ENCODE assay signal across 8 cellular contexts in genomic region chr20:44521484-44522481, GRCh38. TPM values are rescaled to one million over a fixed set of nuclear protein-coding genes. Genes with fewer than 3 reads are reported as not detected.
DNase-seq lines count a peak whose midpoint lies in the region; ATAC-seq and TF ChIP-seq lines count a peak whose summit lies in the region.

Gene SERINC3 (minus strand): TSS chr20:44522070. CDS start chr20:44521951, 119 bp downstream.

- H3K27ac ChIP-seq in VCaP (peak within 1 kb of the TSS; percentile 98), breast epithelium (peak within 1 kb of the TSS; percentile 99 to 100), iPS-18a (ENCODE audit: low read length) (peak within 1 kb of the TSS; percentile 17), skeletal muscle tissue (ENCODE audit: low read depth, low read length) (peak within 1 kb of the TSS; percentile 99)

- H3K27me3 ChIP-seq in breast epithelium (no peaks in the 10 kb centered on the region), iPS-18a (ENCODE audit: control insufficient read depth, insufficient read depth, low read length) (no peaks in the 10 kb centered on the region), skeletal muscle tissue (ENCODE audit: control insufficient read depth in 3 of 3, insufficient read depth in 3 of 3, low read length in 3 of 3) (no peaks in the 10 kb centered on the region)

- peaks cover 0 to 3% of the 10 kb centered on the region in 2 donors for H3K4me1 ChIP-seq in breast epithelium
- peaks cover 10% of the 10 kb centered on the region for H3K4me1 ChIP-seq in iPS-18a (ENCODE audit: control insufficient read depth, low read depth, low read length)
- H3K4me1 ChIP-seq in skeletal muscle tissue (ENCODE audit: control insufficient read depth in 3 of 3, insufficient read depth in 3 of 3, low read length in 3 of 3): peaks cover 32 to 41% (median 35%) of the 10 kb centered on the region in 3 donors

- intact Hi-C loops in breast epithelium (cut with DNase I; ENCODE audit: low total_unique reads): no loop called here

- no peaks in the 10 kb centered on the region for H3K9me3 ChIP-seq in breast epithelium
- no peaks in the 10 kb centered on the region for H3K9me3 ChIP-seq in iPS-18a (ENCODE audit: control insufficient read depth, low read depth, low read length)
- H3K9me3 ChIP-seq in skeletal muscle tissue (ENCODE audit: control insufficient read depth in 3 of 3, low read length in 3 of 3): no peaks in the 10 kb centered on the region

- TF ChIP-seq POLR2A in breast epithelium (IDR thresholded peaks at IDR 0.05): peak; percentile 70

- TF ChIP-seq CTCF in VCaP (conservative IDR thresholded peaks at IDR 0.05): peak; percentile 63
- no peak for TF ChIP-seq CTCF in breast epithelium (IDR thresholded peaks at IDR 0.05)

- H3K36me3 ChIP-seq in breast epithelium (no peaks in the 10 kb centered on the region), iPS-18a (ENCODE audit: control insufficient read depth, low read depth, low read length) (no peaks in the 10 kb centered on the region), skeletal muscle tissue (ENCODE audit: control insufficient read depth in 3 of 3, insufficient read depth in 3 of 3, low read length in 3 of 3) (peaks cover 0 to 3% (median 3%) of the 10 kb centered on the region in 3 donors)

- in situ Hi-C loops in ACHN (cut with HindIII; ENCODE audit: low pct_ligation_motif_present, low pct_unique_long_range_greater_than_20kb, low sequenced_read_pairs): no loop called here

- DNase-seq in ACHN (peak; percentile 91), NCI-H2196 treated with DMSO at 0.1 percent for 48 hours (lab: John Stamatoyannopoulos, UW; ENCODE audit: unreplicated experiment) (peak; percentile 88), breast epithelium (ENCODE audit: low spot score in 2 of 2) (peak; percentile 96 to 97)

- H3K4me3 ChIP-seq in breast epithelium (peak within 1 kb of the TSS; percentile 95 to 98 (median 95)), iPS-18a (ENCODE audit: low read length) (peak within 1 kb of the TSS; percentile 83), skeletal muscle tissue (ENCODE audit: low read length in 3 of 3) (peak within 1 kb of the TSS; percentile 98 to 99 (median 99))

- peak within 1 kb of the TSS; percentile 57 for H3K9ac ChIP-seq in iPS-18a (ENCODE audit: low read length)
- peak within 1 kb of the TSS; percentile 99 to 100 (median 100) for H3K9ac ChIP-seq in skeletal muscle tissue (ENCODE audit: low read depth in 1 of 3, low read length in 3 of 3)

- peak; percentile 68 for ATAC-seq in GM18870 (IDR thresholded peaks at IDR 0.05; ENCODE audit: unreplicated experiment)
- ATAC-seq in HG03135 (IDR thresholded peaks at IDR 0.05; ENCODE audit: unreplicated experiment): peak; percentile 96

RNA-seq across cellular contexts. Expression of gene SERINC3, which starts in this region (rescaled TPM):
- total RNA-seq in breast epithelium (100 to 1,000 TPM in 2 of 3 donors, 10 to 100 TPM in 1; 91.1 to 254 (median 100) TPM), skeletal muscle tissue (44.9 TPM)

Comparison
In these comparisons a context has a peak if more than half of its experiments do, and no peak if none do; other contexts are left out.
1. Peak in every context shown above with its lines: DNase-seq, ATAC-seq, H3K4me3 ChIP-seq and H3K27ac ChIP-seq.
2. H3K27ac ChIP-seq: peak in every context shown above with its lines; median percentile 100 in breast epithelium; 99 in skeletal muscle tissue; 98 in VCaP; 17 in iPS-18a.